9 cellular contexts compared by ENCODE assay signal in the genomic region with DNA sequence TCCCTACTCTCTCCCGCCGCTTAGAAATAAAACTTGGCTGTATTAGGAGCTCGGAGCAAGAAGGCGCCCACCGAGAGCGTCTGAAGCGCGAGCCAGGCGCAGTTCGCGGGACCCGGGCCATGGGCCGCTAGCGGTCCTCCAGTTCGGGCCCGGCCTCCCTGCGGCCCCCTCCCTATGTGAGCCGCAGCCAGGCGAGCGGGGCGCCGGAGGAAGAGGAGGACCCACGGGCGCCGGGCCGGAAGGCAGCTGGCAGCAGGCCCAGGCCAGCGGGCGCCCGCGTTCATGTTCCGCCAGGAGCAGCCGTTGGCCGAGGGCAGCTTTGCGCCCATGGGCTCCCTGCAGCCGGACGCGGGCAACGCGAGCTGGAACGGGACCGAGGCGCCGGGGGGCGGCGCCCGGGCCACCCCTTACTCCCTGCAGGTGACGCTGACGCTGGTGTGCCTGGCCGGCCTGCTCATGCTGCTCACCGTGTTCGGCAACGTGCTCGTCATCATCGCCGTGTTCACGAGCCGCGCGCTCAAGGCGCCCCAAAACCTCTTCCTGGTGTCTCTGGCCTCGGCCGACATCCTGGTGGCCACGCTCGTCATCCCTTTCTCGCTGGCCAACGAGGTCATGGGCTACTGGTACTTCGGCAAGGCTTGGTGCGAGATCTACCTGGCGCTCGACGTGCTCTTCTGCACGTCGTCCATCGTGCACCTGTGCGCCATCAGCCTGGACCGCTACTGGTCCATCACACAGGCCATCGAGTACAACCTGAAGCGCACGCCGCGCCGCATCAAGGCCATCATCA. TPM values are rescaled to one million over a fixed set of nuclear protein-coding genes. Genes with fewer than 3 reads are reported as not detected.
A peak's percentile ranks its signal among the peaks of the same experiment; 100 is the strongest.
DNase-seq lines count a peak whose midpoint lies in the region; ATAC-seq and FAIRE-seq lines count a peak whose summit lies in the region.
"Had no signal": no experiment of that assay in that cellular context is flagged by ENCODE, and none has a peak within 500 bp of the region (broad histone marks: within the 10 kb centered on the region; RNA-seq: fewer than 3 reads in every experiment).

No MANE protein-coding gene starts in this region.

- no peak overlapping the region for H3K27ac ChIP-seq in effector memory CD4-positive, alpha-beta T cell (ENCODE audit: insufficient read depth, low read length, poor library complexity, severe bottlenecking)
- no peak overlapping the region for H3K27ac ChIP-seq in naive thymus-derived CD4-positive, alpha-beta T cell (ENCODE audit: low read depth, low read length)
- H3K27ac ChIP-seq: HL-60 had no signal

- no peak for FAIRE-seq in HTR-8/SVneo (lab: Jason Lieb, UNC)

- H3K4me3 ChIP-seq in effector memory CD4-positive, alpha-beta T cell (ENCODE audit: insufficient read depth, low read depth, low read length, poor library complexity, severe bottlenecking): peak overlapping the region; percentile 58
- H3K4me3 ChIP-seq in naive thymus-derived CD4-positive, alpha-beta T cell (ENCODE audit: low read length): no peak overlapping the region

- POLR2A ChIA-PET in naive thymus-derived CD4-positive, alpha-beta T cell (lab: Charles Lee): no interaction called here

- H3K27me3 ChIP-seq in effector memory CD4-positive, alpha-beta T cell (replicated peaks; ENCODE audit: control insufficient read depth, insufficient read depth, low read length, poor library complexity, severe bottlenecking): peaks cover 21% of the 10 kb centered on the region
- peaks cover 0 to 21% of the 10 kb centered on the region in 2 donors for H3K27me3 ChIP-seq in naive thymus-derived CD4-positive, alpha-beta T cell (ENCODE audit: control insufficient read depth in 2 of 2, insufficient read depth in 2 of 2, low read length in 2 of 2)

- peaks cover 48 to 67% (median 55%) of the 10 kb centered on the region in 5 donors for H3K27me3 Mint-ChIP-seq in naive thymus-derived CD4-positive, alpha-beta T cell

- peaks cover 0 to 7% (median 0%) of the 10 kb centered on the region in 11 donors for H3K9me3 Mint-ChIP-seq in naive thymus-derived CD4-positive, alpha-beta T cell

- no peaks in the 10 kb centered on the region for H3K36me3 ChIP-seq in effector memory CD4-positive, alpha-beta T cell (ENCODE audit: control insufficient read depth, insufficient read depth, low read length)
- H3K36me3 ChIP-seq in naive thymus-derived CD4-positive, alpha-beta T cell (ENCODE audit: control insufficient read depth in 2 of 3, insufficient read depth in 3 of 3, low read length in 3 of 3): no peaks in the 10 kb centered on the region

- peaks cover 0 to 7% (median 0%) of the 10 kb centered on the region in 5 donors for H3K36me3 Mint-ChIP-seq in naive thymus-derived CD4-positive, alpha-beta T cell

- intact Hi-C loops in naive thymus-derived CD4-positive, alpha-beta T cell (cut with micrococcal nuclease): loop anchor here (2.0 to 5.0 kb wide), 3 partner anchors 159 to 519 kb away; a partner anchor contains a TSS

- H3K4me1 ChIP-seq in effector memory CD4-positive, alpha-beta T cell (ENCODE audit: control insufficient read depth, insufficient read depth, low read length, poor library complexity, severe bottlenecking): peaks cover 24% of the 10 kb centered on the region
- peaks cover 0 to 13% of the 10 kb centered on the region in 2 donors for H3K4me1 ChIP-seq in naive thymus-derived CD4-positive, alpha-beta T cell (ENCODE audit: control insufficient read depth in 2 of 2, insufficient read depth in 2 of 2, low read length in 2 of 2)

- DNase-seq in DMS53 treated with DMSO at 0.1 percent for 48 hours (lab: John Stamatoyannopoulos, UW; ENCODE audit: unreplicated experiment) (peak; percentile 34), NCI-H69 (lab: John Stamatoyannopoulos, UW) (peak; percentile 32), A172 (ENCODE audit: low spot score) (no peak), HTR-8/SVneo (ENCODE audit: insufficient read length, low spot score) (no peak)
- no peak for DNase-seq in effector memory CD4-positive, alpha-beta T cell
- DNase-seq in naive thymus-derived CD4-positive, alpha-beta T cell: peak in 2 of 9 donors; percentile 1 to 8

- peaks cover 5 to 20% (median 10%) of the 10 kb centered on the region in 7 donors for H3K4me1 Mint-ChIP-seq in naive thymus-derived CD4-positive, alpha-beta T cell

- no peaks in the 10 kb centered on the region for H3K9me3 ChIP-seq in effector memory CD4-positive, alpha-beta T cell (ENCODE audit: control insufficient read depth, low read length)
- no peaks in the 10 kb centered on the region for H3K9me3 ChIP-seq in naive thymus-derived CD4-positive, alpha-beta T cell (ENCODE audit: control insufficient read depth in 2 of 3, low read length in 3 of 3)

- H3K27ac Mint-ChIP-seq in naive thymus-derived CD4-positive, alpha-beta T cell: no peak overlapping the region

- H3K4me3 Mint-ChIP-seq in naive thymus-derived CD4-positive, alpha-beta T cell: peak overlapping the region; percentile 50 to 85 (median 70)

- ATAC-seq in naive thymus-derived CD4-positive, alpha-beta T cell: no peak
- ATAC-seq in GM18498 (IDR thresholded peaks at IDR 0.05; ENCODE audit: unreplicated experiment) (no peak), HG03280 (IDR thresholded peaks at IDR 0.05; ENCODE audit: unreplicated experiment) (no peak)

- CTCF ChIA-PET in naive thymus-derived CD4-positive, alpha-beta T cell (lab: Charles Lee): no interaction called here

RNA-seq across cellular contexts. Expression of a gene that starts 1.1 kb away (rescaled TPM):
- under 1 TPM in 1 of 5 experiments, not detected in 4; 0.22 TPM for total RNA-seq in naive thymus-derived CD4-positive, alpha-beta T cell
- polyA plus RNA-seq in naive thymus-derived CD4-positive, alpha-beta T cell: not detected
- not detected in 2 replicates for total RNA-seq in A172 (2014; rRNA removed; shearing (Covaris generic))

Comparison
In these comparisons a context has a peak if more than half of its experiments do, and no peak if none do; other contexts are left out.
1. DNase-seq: peak in DMS53 treated with DMSO at 0.1 percent for 48 hours (single experiment) and NCI-H69 (single experiment); none in effector memory CD4-positive, alpha-beta T cell (0 of 3), A172 (single experiment) and HTR-8/SVneo (single experiment).